Comparison of ENCODE assay signal across 8 cellular contexts in the genomic region with DNA sequence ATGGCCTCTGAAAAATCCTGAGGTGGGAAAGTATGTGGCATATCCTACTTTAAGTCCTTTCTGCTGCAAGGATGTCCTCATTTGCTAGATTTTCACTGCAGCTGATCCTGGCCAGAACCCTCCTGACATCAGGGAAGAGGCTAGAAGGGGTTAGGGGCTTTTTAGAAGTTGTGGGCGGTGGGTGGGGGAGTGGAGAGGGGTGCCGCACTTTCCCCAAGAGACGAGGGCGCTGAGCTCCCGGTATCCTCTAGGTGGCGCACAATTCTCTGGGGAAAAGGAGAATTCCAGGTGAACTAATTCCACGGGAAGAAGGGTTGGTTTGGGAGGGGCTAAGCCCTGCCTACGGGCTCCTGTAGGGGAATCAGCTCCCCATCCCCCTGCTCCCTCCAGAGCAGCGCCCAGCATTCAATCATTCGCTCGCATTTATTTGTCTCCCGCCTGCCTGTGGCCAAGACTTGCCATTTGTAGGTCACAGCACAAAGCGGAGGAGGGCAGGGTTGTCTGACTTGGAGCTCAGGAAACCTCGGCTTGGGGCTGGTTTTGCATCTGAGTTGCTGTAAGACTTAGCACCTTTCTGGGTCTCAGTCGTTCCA. TPM values are rescaled to one million over a fixed set of nuclear protein-coding genes. Genes with fewer than 3 reads are reported as not detected.
A peak's percentile ranks its signal among the peaks of the same experiment; 100 is the strongest.
DNase-seq lines count a peak whose midpoint lies in the region; ATAC-seq and TF ChIP-seq lines count a peak whose summit lies in the region.

No MANE protein-coding gene starts in this region.

- peaks cover 80% of the 10 kb centered on the region for H3K27me3 Mint-ChIP-seq in T-helper 17 cell

- H3K4me1 ChIP-seq in OCI-LY7 (ENCODE audit: insufficient read depth, low read length, poor library complexity, severe bottlenecking) (no peaks in the 10 kb centered on the region), gastrocnemius medialis (peaks cover 0 to 18% of the 10 kb centered on the region in 2 donors)

- H3K36me3 Mint-ChIP-seq in T-helper 17 cell (ENCODE audit: low read depth) = peaks cover 5% of the 10 kb centered on the region

- no peak overlapping the region for H3K27ac ChIP-seq in OCI-LY7 (ENCODE audit: low read depth, low read length, poor library complexity, severe bottlenecking)
- H3K27ac ChIP-seq in gastrocnemius medialis = no peak overlapping the region

- no peaks in the 10 kb centered on the region for H3K36me3 ChIP-seq in OCI-LY7 (ENCODE audit: insufficient read depth, low read length)
- no peaks in the 10 kb centered on the region for H3K36me3 ChIP-seq in gastrocnemius medialis

- TF ChIP-seq CTCF in GM12875 (IDR thresholded peaks at IDR 0.05; ENCODE audit: borderline replicate concordance, insufficient read depth, low read depth, low read length) = peak; percentile 88
- peak; percentile 91 for TF ChIP-seq CTCF in OCI-LY7 (conservative IDR thresholded peaks at IDR 0.05; ENCODE audit: low read length)
- peak; percentile 80 for TF ChIP-seq CTCF in foreskin fibroblast (IDR thresholded peaks at IDR 0.05; ENCODE audit: low read depth, low read length)
- TF ChIP-seq CTCF in gastrocnemius medialis (IDR thresholded peaks at IDR 0.05 in 4 of 5, conservative IDR thresholded peaks at IDR 0.05 in 1 of 5) = peak in 4 of 5 experiments; percentile 11 to 62 (median 36)

- no peak overlapping the region for H3K4me2 ChIP-seq in OCI-LY7 (ENCODE audit: low read length)

- BruUV-seq in OCI-LY7 (replicated peaks; lab: Mats Ljungman, UMichigan) = no TSS peak

- ATAC-seq in gastrocnemius medialis (no peak), HG03520 (IDR thresholded peaks at IDR 0.05; ENCODE audit: unreplicated experiment) (no peak), T-helper 17 cell (no peak)

- in situ Hi-C loops in gastrocnemius medialis (cut with MboI; ENCODE audit: low sequenced_read_pairs in 4 of 4) = no loop called here

- peak; percentile 39 for DNase-seq in AG20443 (ENCODE audit: low spot score)
- DNase-seq in OCI-LY7 (ENCODE audit: low spot score) = peak; percentile 21
- DNase-seq in foreskin fibroblast = peak in 1 of 2 donors; percentile 35
- no peak for DNase-seq in gastrocnemius medialis
- DNase-seq in hepatic stellate cell (ENCODE audit: low spot score) = no peak
- DNase-seq in T-helper 17 cell = no peak

- no peak overlapping the region for H3K27ac Mint-ChIP-seq in T-helper 17 cell

- intact Hi-C loops in OCI-LY7 (cut with micrococcal nuclease; ENCODE audit: unreplicated experiment) = loop anchor here (1.0 kb wide), 1 partner anchor 89 kb away; no protein-coding TSS in a partner anchor
- intact Hi-C loops in gastrocnemius medialis (cut with DNase I; ENCODE audit: low total_unique reads) = no loop called here

- no peak for TF ChIP-seq POLR2A in gastrocnemius medialis (IDR thresholded peaks at IDR 0.05)

- no peak overlapping the region for H3K4me3 ChIP-seq in GM12875 (ENCODE audit: low read depth, low read length)
- H3K4me3 ChIP-seq in OCI-LY7 (ENCODE audit: low read depth, low read length, poor library complexity, severe bottlenecking) = no peak overlapping the region
- H3K4me3 ChIP-seq in foreskin fibroblast (ENCODE audit: low read depth in 1 of 2, low read length in 2 of 2) = no peak overlapping the region
- H3K4me3 ChIP-seq in gastrocnemius medialis = no peak overlapping the region

- POLR2A ChIA-PET in OCI-LY7 (lab: Charles Lee) = interaction anchor here (1.0 kb wide), 1 partner anchor 33 kb away, joined by 5 read pairs; no protein-coding TSS in a partner anchor

- CTCF ChIA-PET in OCI-LY7 (lab: Charles Lee; ENCODE audit: unreplicated experiment) = no interaction called here

- H2AFZ ChIP-seq in OCI-LY7 (ENCODE audit: low read length) = no peak overlapping the region

- H3K79me2 ChIP-seq in OCI-LY7 (ENCODE audit: insufficient read depth, low read depth, low read length) = no peaks in the 10 kb centered on the region

- no peaks in the 10 kb centered on the region for H4K20me1 ChIP-seq in OCI-LY7 (ENCODE audit: insufficient read depth, low read length)

- peaks cover 0 to 5% (median 0%) of the 10 kb centered on the region in 3 donors for H3K27me3 ChIP-seq in gastrocnemius medialis

- H3K9me3 ChIP-seq in OCI-LY7 (ENCODE audit: low read length) (no peaks in the 10 kb centered on the region), gastrocnemius medialis (no peaks in the 10 kb centered on the region), T-helper 17 cell (ENCODE audit: control insufficient read depth, low read length, poor library complexity, severe bottlenecking) (no peaks in the 10 kb centered on the region)

- no peaks in the 10 kb centered on the region for H3K9me2 ChIP-seq in OCI-LY7 (ENCODE audit: insufficient read depth, low read length)

- H3K4me1 Mint-ChIP-seq in T-helper 17 cell = peaks cover 3% of the 10 kb centered on the region

- no peak overlapping the region for H3K4me3 Mint-ChIP-seq in T-helper 17 cell

RNA-seq across cellular contexts. Expression of gene HAND1, which starts 42.9 kb away (rescaled TPM):
- total RNA-seq in OCI-LY7 (2014; rRNA removed; shearing (Covaris generic)) = not detected in 2 replicates
- total RNA-seq in OCI-LY7 (2022) (not detected in 2 replicates), gastrocnemius medialis (not detected), T-helper 17 cell (not detected)

Comparison
In these comparisons a context has a peak if more than half of its experiments do, and no peak if none do; other contexts are left out.
1. DNase-seq: peak in AG20443 (single experiment) and OCI-LY7 (single experiment); none in gastrocnemius medialis (0 of 2), hepatic stellate cell (single experiment) and T-helper 17 cell (0 of 3).
2. CTCF ChIP-seq: peak in every context shown above with its lines; median percentile 91 in OCI-LY7; 88 in GM12875; 80 in foreskin fibroblast; 36 in gastrocnemius medialis.